In genomic region chr5:136420168-136420916, GRCh38 we compare ENCODE assay signal across 1 cellular context.
TF ChIP-seq lines count a peak whose summit lies in the region.

No MANE protein-coding gene starts in this region.

TF ChIP-seq in HEK293, 187 proteins besides CTCF, POLR2A, EP300 and RAD21 (continued from another document and continues in another):
- TF ChIP-seq BCL6B (tag by site-specific recombination; IDR thresholded peaks at IDR 0.05) (peak; percentile 86), ZNF433 (tag by site-specific recombination; IDR thresholded peaks at IDR 0.05; ENCODE audit: low read depth) (no peak), ZNF362 (tag by site-specific recombination; IDR thresholded peaks at IDR 0.05) (no peak), AEBP2 (tag by site-specific recombination; IDR thresholded peaks at IDR 0.05; ENCODE audit: borderline replicate concordance) (no peak), ZSCAN23 (tag by site-specific recombination; IDR thresholded peaks at IDR 0.05) (no peak), ZNF624 (tag by site-specific recombination; IDR thresholded peaks at IDR 0.05) (no peak), PRDM1 (tag by site-specific recombination; IDR thresholded peaks at IDR 0.05) (no peak), TRIM28 (IDR thresholded peaks at IDR 0.05; ENCODE audit: borderline replicate concordance, low read length) (no peak; the same call in 1 of the 2 replicates), ZBTB6 (tag by site-specific recombination; IDR thresholded peaks at IDR 0.05) (no peak), ZNF76 (tag by site-specific recombination; IDR thresholded peaks at IDR 0.05; ENCODE audit: borderline replicate concordance, low read depth) (no peak), KLF1 (tag by site-specific recombination; IDR thresholded peaks at IDR 0.05) (peak; percentile 42), ZNF654 (tag by site-specific recombination; IDR thresholded peaks at IDR 0.05; ENCODE audit: low read depth) (no peak), ZSCAN18 (tag by site-specific recombination; IDR thresholded peaks at IDR 0.05) (no peak), ZFP41 (tag by site-specific recombination; IDR thresholded peaks at IDR 0.05; ENCODE audit: borderline replicate concordance) (no peak), ZNF677 (tag by site-specific recombination; IDR thresholded peaks at IDR 0.05) (no peak), ZNF211 (tag by site-specific recombination; IDR thresholded peaks at IDR 0.05; ENCODE audit: low read depth) (no peak), MYNN (tag by site-specific recombination; IDR thresholded peaks at IDR 0.05; ENCODE audit: borderline replicate concordance) (no peak), ZNF623 (tag by site-specific recombination; IDR thresholded peaks at IDR 0.05) (no peak), BCL11B (tag by site-specific recombination; IDR thresholded peaks at IDR 0.05; ENCODE audit: low read depth) (no peak), ZIC2 (tag by site-specific recombination; IDR thresholded peaks at IDR 0.05) (peak; percentile 90), ZSCAN16 (tag by site-specific recombination; IDR thresholded peaks at IDR 0.05) (no peak), OSR2 (tag by site-specific recombination; IDR thresholded peaks at IDR 0.05) (peak; percentile 96), ZBTB8A (tag by site-specific recombination; IDR thresholded peaks at IDR 0.05) (peak; percentile 78), ZNF280C (tag by site-specific recombination; IDR thresholded peaks at IDR 0.05) (no peak), ZNF792 (tag by site-specific recombination; IDR thresholded peaks at IDR 0.05) (no peak), ZNF140 (tag by site-specific recombination; IDR thresholded peaks at IDR 0.05) (no peak), ZNF621 (tag by site-specific recombination; IDR thresholded peaks at IDR 0.05) (no peak), ZBTB11 (tag by site-specific recombination; conservative IDR thresholded peaks at IDR 0.05; ENCODE audit: low read depth) (0 out of 2 replicates have a peak, but pooled peaks have one; percentile 25), GFI1B (tag by site-specific recombination; IDR thresholded peaks at IDR 0.05) (peak; percentile 91), ZNF366 (tag by site-specific recombination; conservative IDR thresholded peaks at IDR 0.05) (no peak), TCF7L2 (IDR thresholded peaks at IDR 0.05; ENCODE audit: borderline replicate concordance, low read depth, low read length) (peak; percentile 90), ZNF146 (tag by site-specific recombination; IDR thresholded peaks at IDR 0.05) (no peak), ZNF701 (tag by site-specific recombination; IDR thresholded peaks at IDR 0.05) (no peak), ZNF843 (tag by site-specific recombination; IDR thresholded peaks at IDR 0.05) (peak; percentile 99), ZNF670 (tag by site-specific recombination; IDR thresholded peaks at IDR 0.05; ENCODE audit: low read depth) (no peak), ZNF37A (tag by site-specific recombination; IDR thresholded peaks at IDR 0.05) (no peak), ZNF391 (tag by site-specific recombination; IDR thresholded peaks at IDR 0.05; ENCODE audit: borderline replicate concordance, low read depth) (no peak), ZNF830 (tag by site-specific recombination; IDR thresholded peaks at IDR 0.05; ENCODE audit: low read depth) (no peak), ELK4 (IDR thresholded peaks at IDR 0.05; ENCODE audit: borderline replicate concordance, low read depth, low read length) (no peak), ZXDB (tag by site-specific recombination; IDR thresholded peaks at IDR 0.05) (peak; percentile 92), ZNF449 (tag by site-specific recombination; IDR thresholded peaks at IDR 0.05) (peak; percentile 43; the same call in 1 of the 2 replicates), ZNF280D (tag by site-specific recombination; IDR thresholded peaks at IDR 0.05) (no peak), ZNF274 (IDR thresholded peaks at IDR 0.05; ENCODE audit: low read length) (no peak), ZNF274 (tag by site-specific recombination; IDR thresholded peaks at IDR 0.05; ENCODE audit: borderline replicate concordance) (no peak), ZNF664 (tag by site-specific recombination; IDR thresholded peaks at IDR 0.05) (peak; percentile 23; the same call in 1 of the 2 replicates), ZNF529 (tag by site-specific recombination; IDR thresholded peaks at IDR 0.05; ENCODE audit: insufficient replicate concordance) (peak; percentile 23), BCL11A (tag by site-specific recombination; IDR thresholded peaks at IDR 0.05; ENCODE audit: low read depth) (peak; percentile 38; the same call in 1 of the 2 replicates), ZNF610 (tag by site-specific recombination; IDR thresholded peaks at IDR 0.05; ENCODE audit: borderline replicate concordance) (peak; percentile 66; the same call in 1 of the 2 replicates)
